17 cellular contexts compared by ENCODE assay signal in genomic region chr6:150145830-150146229, GRCh38. TPM values are rescaled to one million over a fixed set of nuclear protein-coding genes. Genes with fewer than 3 reads are reported as not detected.
DNase-seq lines count a peak whose midpoint lies in the region; TF ChIP-seq lines count a peak whose summit lies in the region.
"Had no signal": no experiment of that assay in that cellular context is flagged by ENCODE, and none has a peak within 500 bp of the region (broad histone marks: within the 10 kb centered on the region; RNA-seq: fewer than 3 reads in every experiment).

No MANE protein-coding gene starts in this region.

- no peaks in the 10 kb centered on the region for H3K9me2 ChIP-seq in DOHH2 (replicated peaks; ENCODE audit: control insufficient read depth, low read length)

- TF ChIP-seq CTCF in DOHH2 (IDR thresholded peaks at IDR 0.05; ENCODE audit: low read depth, low read length, poor library complexity, severe bottlenecking): no peak
- no peak for TF ChIP-seq CTCF in mammary epithelial cell (conservative IDR thresholded peaks at IDR 0.05 in 1 of 2, IDR thresholded peaks at IDR 0.05 in 1 of 2; ENCODE audit: extremely low read depth in 1 of 2, insufficient read depth in 1 of 2, low read depth in 1 of 2, low read length in 2 of 2)

- H3K79me2 ChIP-seq in DOHH2 (ENCODE audit: control insufficient read depth, low read length): no peaks in the 10 kb centered on the region
- peaks cover 79% of the 10 kb centered on the region for H3K79me2 ChIP-seq in mammary epithelial cell (ENCODE audit: insufficient read depth, low read length)

- no peak overlapping the region for H3K27ac ChIP-seq in DOHH2 (ENCODE audit: low read depth, low read length)
- H3K27ac ChIP-seq in mammary epithelial cell (ENCODE audit: insufficient read depth, low read depth, low read length): peak overlapping the region; percentile 73
- H3K27ac ChIP-seq: Peyer's patch had no signal

- H3K4me3 ChIP-seq in DOHH2 (ENCODE audit: low read length): peak overlapping the region; percentile 26
- H3K4me3 ChIP-seq in mammary epithelial cell (replicated peaks in 1 of 3; ENCODE audit: insufficient read depth in 1 of 3, low read depth in 2 of 3, low read length in 3 of 3): peak overlapping the region; percentile 90 to 95 (median 91)
- H3K4me3 ChIP-seq in neuron (ENCODE audit: low read length): peak overlapping the region; percentile 96
- H3K4me3 ChIP-seq: HAP-1, lung, Peyer's patch had no signal

- H3K9me3 ChIP-seq in DOHH2 (ENCODE audit: control insufficient read depth, insufficient read depth, low read length): no peaks in the 10 kb centered on the region
- H3K9me3 ChIP-seq in mammary epithelial cell (replicated peaks; ENCODE audit: insufficient read depth, low read length): no peaks in the 10 kb centered on the region
- H3K9me3 ChIP-seq in neuron (ENCODE audit: low read length): no peaks in the 10 kb centered on the region
- H3K9me3 ChIP-seq: Caco-2, HAP-1, Peyer's patch had no signal

- H2AFZ ChIP-seq in mammary epithelial cell (ENCODE audit: low read depth, low read length) (no peak overlapping the region), neuron (ENCODE audit: low read depth, low read length) (no peak overlapping the region)

- BruUV-seq in mammary epithelial cell (replicated peaks; lab: Mats Ljungman, UMichigan): no TSS peak

- peak overlapping the region; percentile 89 for H3K9ac ChIP-seq in mammary epithelial cell (ENCODE audit: insufficient read depth, low read length)

- dilution Hi-C loops in mammary epithelial cell (cut with HindIII; ENCODE audit: low sequenced_read_pairs): no loop called here

- H3K4me1 ChIP-seq in DOHH2 (ENCODE audit: control insufficient read depth, low read length): peaks cover 57% of the 10 kb centered on the region
- peaks cover 33% of the 10 kb centered on the region for H3K4me1 ChIP-seq in mammary epithelial cell (ENCODE audit: insufficient read depth, low read length)
- H3K4me1 ChIP-seq in neuron (ENCODE audit: insufficient read depth, low read length): peaks cover 54% of the 10 kb centered on the region

- H3K36me3 ChIP-seq in DOHH2 (ENCODE audit: control insufficient read depth, low read length) (no peaks in the 10 kb centered on the region), mammary epithelial cell (ENCODE audit: insufficient read depth, low read length) (peaks cover 4% of the 10 kb centered on the region), neuron (ENCODE audit: insufficient read depth, low read length) (peaks cover 2% of the 10 kb centered on the region)
- H3K36me3 ChIP-seq: HAP-1, Peyer's patch had no signal

- H3K4me2 ChIP-seq in DOHH2 (ENCODE audit: low read length) (peak overlapping the region; percentile 69), mammary epithelial cell (ENCODE audit: insufficient read depth, low read depth, low read length) (peak overlapping the region; percentile 83)

- CTCF ChIA-PET in mammary epithelial cell (lab: Charles Lee; ENCODE audit: low non-redundant PET): interaction anchor here (0.6 kb wide), 2 partner anchors 59 to 122 kb away, joined by 3 to 5 read pairs; no protein-coding TSS in a partner anchor

- peaks cover 6% of the 10 kb centered on the region; the same call in 1 of the 2 replicates for H3F3A ChIP-seq in DOHH2 (ENCODE audit: control insufficient read depth, insufficient read depth)

- intact Hi-C loops in mammary epithelial cell (cut with micrococcal nuclease): no loop called here

- peak; percentile 84 for DNase-seq in NOMO-1 treated with DMSO at 0.1 percent for 48 hours (lab: John Stamatoyannopoulos, UW; ENCODE audit: unreplicated experiment)
- peak; percentile 68 for DNase-seq in mammary epithelial cell
- DNase-seq in stimulated activated CD4-positive, alpha-beta T cell treated with anti-CD3 and anti-CD28 coated beads, Interleukin-1b, Interleukin-23, amount 100 ng/mL, for 48 hours: no peak
- no peak for DNase-seq in AG08395 (ENCODE audit: low spot score)
- DNase-seq in central memory CD4-positive, alpha-beta T cell: no peak
- no peak for DNase-seq in NCI-H2227 treated with DMSO at 0.1 percent for 48 hours (lab: John Stamatoyannopoulos, UW)
- DNase-seq: activated naive CD4-positive, alpha-beta T cell treated with anti-CD3 and anti-CD28 coated beads, Interleukin-2, amount 10 ng/mL, durations not matched to agents 7 days and 5 days; Caco-2; hippocampal formation; NCI-H226; Peyer's patch; substantia nigra had no signal

- H4K20me1 ChIP-seq in DOHH2 (ENCODE audit: control insufficient read depth, insufficient read depth, low read depth, low read length) (peaks cover 5% of the 10 kb centered on the region; the same call in 1 of the 2 replicates), mammary epithelial cell (ENCODE audit: insufficient read depth, low read length) (no peaks in the 10 kb centered on the region)

- in situ Hi-C loops in mammary epithelial cell (cut with MboI; ENCODE audit: low sequenced_read_pairs in 2 of 2): no loop called here

- H3K27me3 ChIP-seq in DOHH2 (ENCODE audit: control insufficient read depth, low read length): peaks cover 48% of the 10 kb centered on the region
- no peaks in the 10 kb centered on the region for H3K27me3 ChIP-seq in mammary epithelial cell (ENCODE audit: insufficient read depth, low read length)
- no peaks in the 10 kb centered on the region for H3K27me3 ChIP-seq in neuron (ENCODE audit: insufficient read depth, low read length)

RNA-seq across cellular contexts. Expression of gene PPP1R14C, which starts 3.0 kb away (rescaled TPM):
- total RNA-seq in mammary epithelial cell: 10 to 100 TPM; 46.8 to 56.2 TPM
- 32.2 TPM for polyA plus RNA-seq in mammary epithelial cell
- polyA minus RNA-seq in mammary epithelial cell: 45.3 TPM
- total RNA-seq: endothelial cell of umbilical vein had no signal
- polyA plus RNA-seq: endothelial cell of umbilical vein had no signal

Comparison
In these comparisons a context has a peak if more than half of its experiments do, and no peak if none do; other contexts are left out.
1. H3K4me3 ChIP-seq: peak in every context shown above with its lines; median percentile 96 in neuron; 91 in mammary epithelial cell; 26 in DOHH2.
2. DNase-seq: peak in NOMO-1 treated with DMSO at 0.1 percent for 48 hours (single experiment) and mammary epithelial cell (single experiment); none in stimulated activated CD4-positive, alpha-beta T cell treated with anti-CD3 and anti-CD28 coated beads, Interleukin-1b, Interleukin-23, amount 100 ng/mL, for 48 hours (single experiment), AG08395 (single experiment), central memory CD4-positive, alpha-beta T cell (single experiment) and NCI-H2227 treated with DMSO at 0.1 percent for 48 hours (single experiment).